Comparison of ENCODE assay signal across 1 cellular context in genomic region chr5:1133510-1134255, GRCh38.
TF ChIP-seq lines count a peak whose summit lies in the region.

No MANE protein-coding gene starts in this region.

TF ChIP-seq in GM12878, 131 proteins besides CTCF, POLR2A, EP300 and RAD21:
- peak; percentile 13; the same call in 1 of the 2 replicates for TF ChIP-seq RELB (IDR thresholded peaks at IDR 0.05; ENCODE audit: low read depth)
- no peak for TF ChIP-seq ZNF217 (IDR thresholded peaks at IDR 0.05)
- TF ChIP-seq NFIC (IDR thresholded peaks at IDR 0.05; ENCODE audit: low read depth, low read length), result peak; percentile 27; the same call in 1 of the 2 replicates
- TF ChIP-seq SPI1 (IDR thresholded peaks at IDR 0.05; ENCODE audit: borderline replicate concordance, insufficient read depth, low read depth, low read length), result peak; percentile 31; the same call in 1 of the 2 replicates
- TF ChIP-seq ETV6 (conservative IDR thresholded peaks at IDR 0.05 in 1 of 2, IDR thresholded peaks at IDR 0.05 in 1 of 2; ENCODE audit: borderline replicate concordance in 1 of 2, low read depth in 1 of 2), result no peak
- peak; percentile 37 for TF ChIP-seq RELA (IDR thresholded peaks at IDR 0.05; ENCODE audit: borderline replicate concordance, partially characterized antibody)
- TF ChIP-seq MEF2A (IDR thresholded peaks at IDR 0.05; ENCODE audit: insufficient read depth, low read depth, low read length), result 0 out of 2 replicates have a peak, but pooled peaks have one; percentile 37
- TF ChIP-seq MXI1 (IDR thresholded peaks at IDR 0.05; ENCODE audit: low read depth, low read length), result peak; percentile 44; the same call in 1 of the 2 replicates
- TF ChIP-seq FOXM1 (IDR thresholded peaks at IDR 0.05; ENCODE audit: low read depth, low read length), result peak; percentile 43; the same call in 1 of the 2 replicates
- peak; percentile 28; the same call in 1 of the 3 replicates for TF ChIP-seq POU2F2 (IDR thresholded peaks at IDR 0.05; ENCODE audit: borderline replicate concordance, low read depth, low read length)
- peak; percentile 29; the same call in 1 of the 2 replicates for TF ChIP-seq CBFB (IDR thresholded peaks at IDR 0.05; ENCODE audit: low read depth)
- TF ChIP-seq ATF3 (IDR thresholded peaks at IDR 0.05; ENCODE audit: borderline replicate concordance, extremely low read depth, low read depth, low read length), result no peak
- TF ChIP-seq IKZF2 (IDR thresholded peaks at IDR 0.05), result peak; percentile 46 to 58; a peak in 2 of 4 replicates
- TF ChIP-seq CREM (IDR thresholded peaks at IDR 0.05; ENCODE audit: low read depth), result peak; percentile 26; the same call in 1 of the 2 replicates
- TF ChIP-seq LARP7 (IDR thresholded peaks at IDR 0.05), result no peak
- TF ChIP-seq BCL3 (IDR thresholded peaks at IDR 0.05; ENCODE audit: borderline replicate concordance, insufficient read depth, low read depth, low read length, poor library complexity, severe bottlenecking), result peak; percentile 46
- TF ChIP-seq RUNX3 (IDR thresholded peaks at IDR 0.05; ENCODE audit: low read length), result peak; percentile 50; the same call in 1 of the 2 replicates
- peak; percentile 75 for TF ChIP-seq IKZF1 (conservative IDR thresholded peaks at IDR 0.05)
- peak; percentile 77 for TF ChIP-seq TCF12 (IDR thresholded peaks at IDR 0.05; ENCODE audit: low read depth, low read length)
- peak; percentile 77 for TF ChIP-seq CUX1 (IDR thresholded peaks at IDR 0.05; ENCODE audit: insufficient replicate concordance, low read depth, low read length)
- TF ChIP-seq POLR2AphosphoS5 (IDR thresholded peaks at IDR 0.05; ENCODE audit: low read length), result no peak
- TF ChIP-seq CEBPB (IDR thresholded peaks at IDR 0.05; ENCODE audit: borderline replicate concordance in 1 of 2, low read depth in 2 of 2, low read length in 2 of 2), result no peak
- TF ChIP-seq MEF2B (IDR thresholded peaks at IDR 0.05; ENCODE audit: partially characterized antibody, poor library complexity, severe bottlenecking), result peak; percentile 98
- peak; percentile 94 for TF ChIP-seq ZNF687 (IDR thresholded peaks at IDR 0.05)
- TF ChIP-seq BHLHE40 (IDR thresholded peaks at IDR 0.05; ENCODE audit: borderline replicate concordance in 1 of 2, low read depth in 2 of 2, low read length in 1 of 2), result peak in 1 of 2 experiments; percentile 45; a peak in 2 of 4 replicates
- TF ChIP-seq EED (IDR thresholded peaks at IDR 0.05; ENCODE audit: low read depth), result peak; percentile 86
